Comparison of ENCODE assay signal across 9 cellular contexts in the genomic region with DNA sequence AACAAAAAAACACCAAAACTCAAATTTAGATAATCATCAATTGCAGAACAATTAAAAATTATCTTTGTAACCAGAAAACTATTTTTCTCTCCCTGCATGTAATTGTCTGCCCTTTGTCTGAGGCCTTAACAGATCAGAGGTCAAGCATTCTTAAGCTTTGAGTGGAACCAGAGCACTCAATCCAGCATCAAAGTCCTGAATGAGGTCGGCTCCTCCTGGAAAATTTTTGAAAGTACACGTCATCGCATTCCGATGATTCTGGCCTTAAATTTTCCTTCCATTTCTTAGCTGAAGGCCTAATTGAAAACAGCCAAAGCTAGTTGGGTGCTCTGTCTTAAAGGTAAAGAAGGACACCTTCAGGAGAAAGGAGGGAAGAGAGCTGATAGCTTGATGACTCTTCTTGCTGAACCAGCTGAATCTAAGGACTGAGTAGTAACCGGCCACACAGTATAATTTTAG.
A peak's percentile ranks its signal among the peaks of the same experiment; 100 is the strongest.
DNase-seq lines count a peak whose midpoint lies in the region; ATAC-seq and TF ChIP-seq lines count a peak whose summit lies in the region.
"Had no signal": no experiment of that assay in that cellular context is flagged by ENCODE, and none has a peak within 500 bp of the region (broad histone marks: within the 10 kb centered on the region; RNA-seq: fewer than 3 reads in every experiment).

No MANE protein-coding gene starts in this region.

- H3K79me2 ChIP-seq in hepatocyte: no peaks in the 10 kb centered on the region

- H3K4me1 ChIP-seq in hepatocyte (ENCODE audit: insufficient read depth): peaks cover 20% of the 10 kb centered on the region
- H3K4me1 ChIP-seq in naive thymus-derived CD4-positive, alpha-beta T cell (ENCODE audit: control insufficient read depth in 2 of 2, insufficient read depth in 2 of 2, low read length in 2 of 2): no peaks in the 10 kb centered on the region

- H3K9me3 ChIP-seq in WERI-Rb-1 (ENCODE audit: severe bottlenecking) (no peaks in the 10 kb centered on the region), hepatocyte (ENCODE audit: low read depth) (no peaks in the 10 kb centered on the region)
- no peaks in the 10 kb centered on the region for H3K9me3 ChIP-seq in naive thymus-derived CD4-positive, alpha-beta T cell (ENCODE audit: control insufficient read depth in 2 of 3, low read length in 3 of 3)

- H3K36me3 ChIP-seq in WERI-Rb-1 (no peaks in the 10 kb centered on the region), hepatocyte (replicated peaks; ENCODE audit: insufficient read depth, low read depth) (no peaks in the 10 kb centered on the region)
- no peaks in the 10 kb centered on the region for H3K36me3 ChIP-seq in naive thymus-derived CD4-positive, alpha-beta T cell (ENCODE audit: control insufficient read depth in 2 of 3, insufficient read depth in 3 of 3, low read length in 3 of 3)

- intact Hi-C loops in naive thymus-derived CD4-positive, alpha-beta T cell (cut with micrococcal nuclease): no loop called here

- peak; percentile 54 for TF ChIP-seq CTCF in HFFc6 (IDR thresholded peaks at IDR 0.05)
- peak; percentile 60 for TF ChIP-seq CTCF in WERI-Rb-1 (IDR thresholded peaks at IDR 0.05; ENCODE audit: low read depth, low read length)
- peak; percentile 52 for TF ChIP-seq CTCF in hepatocyte (IDR thresholded peaks at IDR 0.05; ENCODE audit: poor library complexity)

- H3K27me3 Mint-ChIP-seq in HFFc6 (ENCODE audit: insufficient read depth): peaks cover 13% of the 10 kb centered on the region
- H3K27me3 Mint-ChIP-seq in naive thymus-derived CD4-positive, alpha-beta T cell: peaks cover 0 to 28% (median 27%) of the 10 kb centered on the region in 5 donors

- no peak overlapping the region for H2AFZ ChIP-seq in hepatocyte

- no peaks in the 10 kb centered on the region for H4K20me1 ChIP-seq in hepatocyte (ENCODE audit: insufficient read depth, poor library complexity, severe bottlenecking)

- H3K27me3 ChIP-seq in WERI-Rb-1 (ENCODE audit: insufficient read depth, low read depth, severe bottlenecking): no peaks in the 10 kb centered on the region
- no peaks in the 10 kb centered on the region for H3K27me3 ChIP-seq in hepatocyte
- no peaks in the 10 kb centered on the region for H3K27me3 ChIP-seq in naive thymus-derived CD4-positive, alpha-beta T cell (ENCODE audit: control insufficient read depth in 2 of 2, insufficient read depth in 2 of 2, low read length in 2 of 2)

- peak overlapping the region; percentile 35; the same call in 1 of the 2 replicates for H3K4me3 Mint-ChIP-seq in HFFc6
- H3K4me3 Mint-ChIP-seq in naive thymus-derived CD4-positive, alpha-beta T cell: no peak overlapping the region
- H3K4me3 Mint-ChIP-seq: activated naive CD8-positive, alpha-beta T cell treated with anti-CD3 and anti-CD28 coated beads, Interleukin-2, amount 10 ng/mL, durations not matched to agents 7 days and 5 days had no signal

- peaks cover 5% of the 10 kb centered on the region for H3K36me3 Mint-ChIP-seq in HFFc6 (ENCODE audit: low read depth)
- no peaks in the 10 kb centered on the region for H3K36me3 Mint-ChIP-seq in naive thymus-derived CD4-positive, alpha-beta T cell
- H3K36me3 Mint-ChIP-seq: activated naive CD8-positive, alpha-beta T cell treated with anti-CD3 and anti-CD28 coated beads, Interleukin-2, amount 10 ng/mL, durations not matched to agents 7 days and 5 days had no signal

- DNase-seq in HFFc6: peak; percentile 89
- no peak for DNase-seq in WERI-Rb-1
- peak; percentile 75 for DNase-seq in hepatocyte (ENCODE audit: low spot score)
- DNase-seq in smooth muscle cell of the brain vasculature (ENCODE audit: low read depth, low spot score): peak; percentile 59
- DNase-seq in activated CD4-positive, alpha-beta T cell treated with anti-CD3 and anti-CD28 coated beads, Interleukin-2, amount 50 U/mL, for 48 hours: no peak
- no peak for DNase-seq in COLO668 (lab: John Stamatoyannopoulos, UW; ENCODE audit: unreplicated experiment)
- no peak for DNase-seq in naive thymus-derived CD4-positive, alpha-beta T cell
- DNase-seq: activated naive CD8-positive, alpha-beta T cell treated with anti-CD3 and anti-CD28 coated beads, Interleukin-2, amount 10 ng/mL, durations not matched to agents 7 days and 5 days had no signal

- no peak overlapping the region for H3K4me2 ChIP-seq in hepatocyte

- H3K27ac ChIP-seq in WERI-Rb-1: no peak overlapping the region
- H3K27ac ChIP-seq in hepatocyte: peak overlapping the region; percentile 68
- no peak overlapping the region for H3K27ac ChIP-seq in naive thymus-derived CD4-positive, alpha-beta T cell (ENCODE audit: low read depth, low read length)

- H3K4me1 Mint-ChIP-seq in HFFc6 (ENCODE audit: low read depth): peaks cover 60% of the 10 kb centered on the region
- H3K4me1 Mint-ChIP-seq in naive thymus-derived CD4-positive, alpha-beta T cell: no peaks in the 10 kb centered on the region
- H3K4me1 Mint-ChIP-seq: activated naive CD8-positive, alpha-beta T cell treated with anti-CD3 and anti-CD28 coated beads, Interleukin-2, amount 10 ng/mL, durations not matched to agents 7 days and 5 days had no signal

- CTCF ChIA-PET in naive thymus-derived CD4-positive, alpha-beta T cell (lab: Charles Lee): no interaction called here

- POLR2A ChIA-PET in naive thymus-derived CD4-positive, alpha-beta T cell (lab: Charles Lee): no interaction called here

- peak overlapping the region; percentile 81 for H3K27ac Mint-ChIP-seq in HFFc6
- no peak overlapping the region for H3K27ac Mint-ChIP-seq in naive thymus-derived CD4-positive, alpha-beta T cell
- H3K27ac Mint-ChIP-seq: activated naive CD8-positive, alpha-beta T cell treated with anti-CD3 and anti-CD28 coated beads, Interleukin-2, amount 10 ng/mL, durations not matched to agents 7 days and 5 days had no signal

- H3K4me3 ChIP-seq in WERI-Rb-1 (ENCODE audit: low read depth, low read length) (no peak overlapping the region), hepatocyte (no peak overlapping the region)
- H3K4me3 ChIP-seq in naive thymus-derived CD4-positive, alpha-beta T cell (ENCODE audit: low read length): no peak overlapping the region

- no peaks in the 10 kb centered on the region for H3K9me2 ChIP-seq in hepatocyte (replicated peaks; ENCODE audit: insufficient read depth)

- 8% methylated on average over 5 of the region's 5 CpGs for WGBS in hepatocyte (ENCODE audit: low lambda C conversion rate, missing lambda C conversion rate)

- H3K9me3 Mint-ChIP-seq in HFFc6: no peaks in the 10 kb centered on the region
- peaks cover 0 to 4% (median 0%) of the 10 kb centered on the region in 11 donors for H3K9me3 Mint-ChIP-seq in naive thymus-derived CD4-positive, alpha-beta T cell

- ATAC-seq in HG03521 (IDR thresholded peaks at IDR 0.05; ENCODE audit: unreplicated experiment): no peak
- no peak for ATAC-seq in naive thymus-derived CD4-positive, alpha-beta T cell

Comparison
In these comparisons a context has a peak if more than half of its experiments do, and no peak if none do; other contexts are left out.
1. DNase-seq: peak in HFFc6 (single experiment), hepatocyte (single experiment) and smooth muscle cell of the brain vasculature (single experiment); none in WERI-Rb-1 (single experiment), activated CD4-positive, alpha-beta T cell treated with anti-CD3 and anti-CD28 coated beads, Interleukin-2, amount 50 U/mL, for 48 hours (0 of 2), COLO668 (single experiment) and naive thymus-derived CD4-positive, alpha-beta T cell (0 of 9).
2. Peak in every context shown above with its lines, with median percentiles within 50 percentile points of each other: CTCF ChIP-seq.